ENCODE assay signal across 8 cellular contexts in the genomic region with DNA sequence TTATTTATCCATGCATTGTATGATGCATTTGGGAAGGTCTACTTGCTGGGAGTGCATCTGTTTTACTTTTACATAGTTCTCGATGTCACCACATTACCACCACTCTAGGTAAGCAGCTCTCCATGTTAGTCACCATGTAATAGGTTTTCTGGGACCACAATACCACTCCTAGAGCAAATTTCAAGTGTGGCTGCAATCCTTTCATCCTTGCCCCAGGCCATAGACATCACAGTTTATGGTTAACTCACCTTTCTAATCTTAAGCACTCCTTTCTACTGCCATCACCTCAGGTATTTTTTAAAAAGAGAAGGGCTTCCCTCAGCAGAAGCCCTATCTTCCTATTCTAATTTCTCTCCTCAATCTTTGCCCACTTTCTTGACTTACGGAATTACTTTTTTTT.
"Had no signal": no experiment of that assay in that cellular context is flagged by ENCODE, and none has a peak within 500 bp of the region (broad histone marks: within the 10 kb centered on the region; RNA-seq: fewer than 3 reads in every experiment).

No MANE protein-coding gene starts in this region.

- ATAC-seq: HCT116 had no signal

- H3K9me3 ChIP-seq: HAP-1 had no signal

- H2AFZ ChIP-seq: GM23248 had no signal

- H3K36me3 ChIP-seq: HAP-1 had no signal

- DNase-seq: GM23248, GOT3, H7, HFFc6, IMR-90 had no signal

- H3K27ac ChIP-seq: GM23248, HL-60 had no signal

- H3K27ac Mint-ChIP-seq: HFFc6 had no signal

- H3K4me3 Mint-ChIP-seq: HFFc6 had no signal

- H3K4me1 ChIP-seq: HAP-1 had no signal

- H3K9ac ChIP-seq: GM23248 had no signal

- H3K4me3 ChIP-seq: GM23248, HAP-1 had no signal

- H3K9me3 Mint-ChIP-seq: HFFc6 had no signal
